In genomic region chr2:237315170-237315880, GRCh38 we compare ENCODE assay signal across 9 cellular contexts.
DNase-seq lines count a peak whose midpoint lies in the region; ATAC-seq and TF ChIP-seq lines count a peak whose summit lies in the region.
"Had no signal": no experiment of that assay in that cellular context is flagged by ENCODE, and none has a peak within 500 bp of the region (broad histone marks: within the 10 kb centered on the region; RNA-seq: fewer than 3 reads in every experiment).

No MANE protein-coding gene starts in this region.

- H3F3A ChIP-seq in neural cell (ENCODE audit: insufficient read depth, low read length, poor library complexity, severe bottlenecking), result no peaks in the 10 kb centered on the region
- no peaks in the 10 kb centered on the region for H3F3A ChIP-seq in MM.1S (ENCODE audit: insufficient read depth, low read length)

- no peaks in the 10 kb centered on the region for H3K9me2 ChIP-seq in neural cell (ENCODE audit: insufficient read depth, low read length)
- no peaks in the 10 kb centered on the region for H3K9me2 ChIP-seq in MM.1S (replicated peaks; ENCODE audit: insufficient read depth, low read length)

- H3K79me2 ChIP-seq in ACC112 (ENCODE audit: control insufficient read depth, insufficient read depth, low read length, unreplicated experiment), result no peaks in the 10 kb centered on the region
- H3K79me2 ChIP-seq in neural cell (replicated peaks; ENCODE audit: insufficient read depth, low read length), result no peaks in the 10 kb centered on the region
- H3K79me2 ChIP-seq in MM.1S (ENCODE audit: low read length), result no peaks in the 10 kb centered on the region

- H3K4me2 ChIP-seq in neural cell (ENCODE audit: low read length), result no peak overlapping the region
- no peak overlapping the region for H3K4me2 ChIP-seq in MM.1S (ENCODE audit: low read depth, low read length)
- H3K4me2 ChIP-seq: BLaER1 had no signal

- peak overlapping the region; percentile 83 for H3K27ac ChIP-seq in ACC112 (ENCODE audit: low read depth, low read length)
- H3K27ac ChIP-seq in neural cell (ENCODE audit: low read length), result peak overlapping the region; percentile 37
- no peak overlapping the region for H3K27ac ChIP-seq in MM.1S (ENCODE audit: low read length)
- H3K27ac ChIP-seq: BLaER1 had no signal

- H3K9ac ChIP-seq in neural cell (ENCODE audit: low read length) (peak overlapping the region; percentile 23), MM.1S (ENCODE audit: low read length) (no peak overlapping the region)
- H3K9ac ChIP-seq: BLaER1 had no signal

- no peak overlapping the region for H2AFZ ChIP-seq in ACC112 (ENCODE audit: low read length, unreplicated experiment)
- H2AFZ ChIP-seq in neural cell (ENCODE audit: low read depth, low read length), result no peak overlapping the region
- H2AFZ ChIP-seq in MM.1S (ENCODE audit: low read length), result no peak overlapping the region

- TF ChIP-seq CTCF in neural cell (IDR thresholded peaks at IDR 0.05; ENCODE audit: poor library complexity, severe bottlenecking) (no peak), MM.1S (IDR thresholded peaks at IDR 0.05; ENCODE audit: low read length) (no peak)

- no peaks in the 10 kb centered on the region for H3K27me3 ChIP-seq in ACC112 (ENCODE audit: insufficient read depth, low read length)
- H3K27me3 ChIP-seq in neural cell (ENCODE audit: insufficient read depth, low read depth, low read length), result no peaks in the 10 kb centered on the region
- no peaks in the 10 kb centered on the region for H3K27me3 ChIP-seq in MM.1S (replicated peaks; ENCODE audit: insufficient read depth, low read length)
- H3K27me3 ChIP-seq: BLaER1 had no signal

- H3K4me3 ChIP-seq in ACC112 (ENCODE audit: low read depth, low read length) (no peak overlapping the region), neural cell (ENCODE audit: low read length) (no peak overlapping the region), MM.1S (ENCODE audit: low read length) (no peak overlapping the region)
- H3K4me3 ChIP-seq: BLaER1 had no signal

- TF ChIP-seq RAD21 in neural cell (conservative IDR thresholded peaks at IDR 0.05), result no peak

- POLR2A ChIA-PET in HEK293T (lab: Yijun Ruan, JAX), result no interaction called here

- no peaks in the 10 kb centered on the region for H4K20me1 ChIP-seq in neural cell (ENCODE audit: insufficient read depth)
- H4K20me1 ChIP-seq in MM.1S (ENCODE audit: insufficient read depth, low read length), result no peaks in the 10 kb centered on the region
- H4K20me1 ChIP-seq: BLaER1 had no signal

- no peak for TF ChIP-seq EP300 in neural cell (conservative IDR thresholded peaks at IDR 0.05; ENCODE audit: poor library complexity, severe bottlenecking)

- DNase-seq in glomerular visceral epithelial cell (ENCODE audit: extremely low spot score) (peak; percentile 76), HEK293T (ENCODE audit: extremely low spot score) (no peak), MM.1S (no peak)

- H3K4me1 ChIP-seq in ACC112 (ENCODE audit: control insufficient read depth, insufficient read depth, low read length, unreplicated experiment), result peaks cover 36% of the 10 kb centered on the region
- no peaks in the 10 kb centered on the region for H3K4me1 ChIP-seq in MM.1S (ENCODE audit: low read length)
- H3K4me1 ChIP-seq: BLaER1 had no signal

- H3K9me3 ChIP-seq in neural cell (ENCODE audit: low read length) (no peaks in the 10 kb centered on the region), MM.1S (replicated peaks; ENCODE audit: insufficient read depth, low read length) (no peaks in the 10 kb centered on the region)
- H3K9me3 ChIP-seq: BLaER1 had no signal

- H3K36me3 ChIP-seq in ACC112 (ENCODE audit: insufficient read depth, low read length) (no peaks in the 10 kb centered on the region), neural cell (ENCODE audit: insufficient read depth, low read length) (no peaks in the 10 kb centered on the region), MM.1S (replicated peaks; ENCODE audit: insufficient read depth, low read length) (no peaks in the 10 kb centered on the region)
- H3K36me3 ChIP-seq: BLaER1 had no signal

- peak; percentile 97 for ATAC-seq in SK-N-SH treated with all-trans-retinoic acid at 6 μM for 48 hours
- ATAC-seq in GM18867 (IDR thresholded peaks at IDR 0.05; ENCODE audit: unreplicated experiment), result no peak
- no peak for ATAC-seq in HG03354 (IDR thresholded peaks at IDR 0.05; ENCODE audit: poor library complexity, severe bottlenecking, unreplicated experiment)

- CTCF ChIA-PET in HEK293T (lab: Yijun Ruan, JAX), result no interaction called here

TF ChIP-seq in SK-N-SH treated with all-trans-retinoic acid at 6 μM for 48 hours, 23 proteins besides CTCF, POLR2A, EP300 and RAD21 (continues in another document):
- TF ChIP-seq TSHZ2 (CRISPR knock-in tag; IDR thresholded peaks at IDR 0.05) (no peak), ZFP3 (CRISPR knock-in tag; IDR thresholded peaks at IDR 0.05) (no peak), ZNF565 (CRISPR knock-in tag; conservative IDR thresholded peaks at IDR 0.05; ENCODE audit: low read depth) (no peak)

TF ChIP-seq in neural cell, 6 proteins besides CTCF, POLR2A, EP300 and RAD21:
- TF ChIP-seq POLR2AphosphoS5 (IDR thresholded peaks at IDR 0.05) (peak; percentile 55), REST (IDR thresholded peaks at IDR 0.05; ENCODE audit: borderline replicate concordance) (no peak), TAF1 (IDR thresholded peaks at IDR 0.05; ENCODE audit: low read depth) (no peak), SMC3 (conservative IDR thresholded peaks at IDR 0.05; ENCODE audit: poor library complexity) (no peak), MXI1 (conservative IDR thresholded peaks at IDR 0.05; ENCODE audit: poor library complexity, severe bottlenecking) (no peak)

TF ChIP-seq in HEK293T, 16 proteins besides CTCF, POLR2A, EP300 and RAD21:
- TF ChIP-seq ELF4 (IDR thresholded peaks at IDR 0.05), result no peak
- no peak for TF ChIP-seq TARDBP (IDR thresholded peaks at IDR 0.05)
- no peak for TF ChIP-seq FOXA1 (IDR thresholded peaks at IDR 0.05)
- TF ChIP-seq SP1 (IDR thresholded peaks at IDR 0.05), result no peak
- no peak for TF ChIP-seq FOXK2 (IDR thresholded peaks at IDR 0.05)
TF ChIP-seq in HEK293T: peak in this region for 0.
